ENCODE assay signal across 19 cellular contexts in genomic region chr2:217839073-217839749, GRCh38.
A peak's percentile ranks its signal among the peaks of the same experiment; 100 is the strongest.
DNase-seq lines count a peak whose midpoint lies in the region; ATAC-seq, FAIRE-seq and TF ChIP-seq lines count a peak whose summit lies in the region.
"Had no signal": no experiment of that assay in that cellular context is flagged by ENCODE, and none has a peak within 500 bp of the region (broad histone marks: within the 10 kb centered on the region; RNA-seq: fewer than 3 reads in every experiment).

No MANE protein-coding gene starts in this region.

- no peak for TF ChIP-seq POLR2A in vagina (IDR thresholded peaks at IDR 0.05)

- TF ChIP-seq CTCF in kidney (IDR thresholded peaks at IDR 0.05; ENCODE audit: borderline replicate concordance, extremely low read depth, insufficient read depth) (no peak), vagina (IDR thresholded peaks at IDR 0.05) (no peak), osteoblast (IDR thresholded peaks at IDR 0.05; ENCODE audit: extremely low read depth, low read depth, low read length) (no peak)

- H3K4me1 ChIP-seq in kidney (ENCODE audit: control insufficient read depth in 1 of 2, insufficient read depth in 1 of 2, low read depth in 1 of 2, low read length in 2 of 2) (peaks cover 26 to 38% of the 10 kb centered on the region in 2 donors), rectal smooth muscle tissue (ENCODE audit: control insufficient read depth, insufficient read depth, low read length) (peaks cover 72% of the 10 kb centered on the region), vagina (peaks cover 73% of the 10 kb centered on the region), osteoblast (ENCODE audit: insufficient read depth, low read length) (peaks cover 12% of the 10 kb centered on the region)

- no peak overlapping the region for H3K9ac ChIP-seq in kidney (ENCODE audit: low read length in 2 of 2)
- no peak overlapping the region for H3K9ac ChIP-seq in rectal smooth muscle tissue (ENCODE audit: low read length)

- H3K79me2 ChIP-seq in osteoblast (ENCODE audit: insufficient read depth, low read length) = peaks cover 2% of the 10 kb centered on the region

- peaks cover 52% of the 10 kb centered on the region for H4K20me1 ChIP-seq in osteoblast (ENCODE audit: insufficient read depth, low read length)

- H3K4me3 ChIP-seq in kidney (ENCODE audit: low read length in 2 of 2) (no peak overlapping the region), rectal smooth muscle tissue (ENCODE audit: low read length) (no peak overlapping the region), vagina (no peak overlapping the region), osteoblast (ENCODE audit: insufficient read depth, low read length) (no peak overlapping the region)

- intact Hi-C loops in Right ventricle myocardium superior (cut with DNase I) = no loop called here
- intact Hi-C loops in left cardiac atrium (cut with DNase I) = no loop called here
- intact Hi-C loops in kidney (cut with DNase I) = no loop called here
- intact Hi-C loops in vagina (cut with DNase I) = no loop called here

- peak; percentile 37 for DNase-seq in Right ventricle myocardium superior
- no peak for DNase-seq in left cardiac atrium
- DNase-seq in kidney = peak; percentile 61
- no peak for DNase-seq in vagina (ENCODE audit: extremely low spot score in 2 of 2)
- no peak for DNase-seq in osteoblast (ENCODE audit: insufficient read length, low spot score, missing footprints)
- DNase-seq in SIG-M5 (lab: John Stamatoyannopoulos, UW) = no peak
- DNase-seq in D341Med (ENCODE audit: low spot score) = no peak
- DNase-seq: activated CD4-positive, alpha-beta T cell treated with anti-CD3 and anti-CD28 coated beads, Interleukin-2, amount 10 ng/mL, durations not matched to agents 24 days and 14 days; activated naive CD4-positive, alpha-beta T cell treated with anti-CD3 and anti-CD28 coated beads, Interleukin-2, amount 10 ng/mL, durations not matched to agents 7 days and 5 days; DMS53; HFFc6; naive thymus-derived CD8-positive, alpha-beta T cell; NCI-H2081 treated with DMSO at 0.1 percent for 48 hours; NCI-H526; stimulated activated CD4-positive, alpha-beta T cell treated with anti-CD3 and anti-CD28 coated beads, Interleukin-2, amount 100 ng/mL, for 24 hours had no signal

- H3K9me3 ChIP-seq in kidney (ENCODE audit: control insufficient read depth in 1 of 2, low read length in 2 of 2) = no peaks in the 10 kb centered on the region
- no peaks in the 10 kb centered on the region for H3K9me3 ChIP-seq in vagina
- H3K9me3 ChIP-seq in osteoblast (ENCODE audit: low read depth, low read length) = no peaks in the 10 kb centered on the region

- peaks cover 38 to 64% of the 10 kb centered on the region in 2 donors for H3K36me3 ChIP-seq in kidney (ENCODE audit: control insufficient read depth in 1 of 2, insufficient read depth in 2 of 2, low read length in 2 of 2)
- peaks cover 32% of the 10 kb centered on the region for H3K36me3 ChIP-seq in rectal smooth muscle tissue (ENCODE audit: control insufficient read depth, insufficient read depth, low read length)
- H3K36me3 ChIP-seq in vagina = peaks cover 0 to 29% of the 10 kb centered on the region in 2 donors
- peaks cover 36% of the 10 kb centered on the region for H3K36me3 ChIP-seq in osteoblast (ENCODE audit: insufficient read depth, low read length)

- no peak for FAIRE-seq in kidney (lab: Jason Lieb, UNC)
- FAIRE-seq: A204.1, GM18507 had no signal

- no peak overlapping the region for H3K4me2 ChIP-seq in osteoblast (ENCODE audit: insufficient read depth, low read length)

- no peak for ATAC-seq in Right ventricle myocardium superior (ENCODE audit: poor library complexity)
- ATAC-seq in left cardiac atrium = no peak
- ATAC-seq: naive thymus-derived CD8-positive, alpha-beta T cell had no signal

- H3K27ac ChIP-seq in kidney (ENCODE audit: low read depth in 2 of 2, low read length in 2 of 2) (no peak overlapping the region), rectal smooth muscle tissue (ENCODE audit: low read depth, low read length) (peak overlapping the region; percentile 88), vagina (peak overlapping the region; percentile 14), osteoblast (ENCODE audit: low read depth, low read length) (no peak overlapping the region)
- H3K27ac ChIP-seq: C4-2B had no signal

- H3K27me3 ChIP-seq in rectal smooth muscle tissue (ENCODE audit: control insufficient read depth, insufficient read depth, low read length) (no peaks in the 10 kb centered on the region), vagina (no peaks in the 10 kb centered on the region), osteoblast (ENCODE audit: insufficient read depth, low read length) (no peaks in the 10 kb centered on the region)

- no peak overlapping the region for H2AFZ ChIP-seq in osteoblast (ENCODE audit: low read length)

Comparison
In these comparisons a context has a peak if more than half of its experiments do, and no peak if none do; other contexts are left out.
1. DNase-seq: peak in Right ventricle myocardium superior (single experiment) and kidney (single experiment); none in left cardiac atrium (single experiment), vagina (0 of 2), osteoblast (single experiment), SIG-M5 (single experiment) and D341Med (single experiment).
2. H3K27ac ChIP-seq: peak in rectal smooth muscle tissue (single experiment) and vagina (single experiment); none in kidney (0 of 2) and osteoblast (single experiment).